ENCODE assay signal across 8 cellular contexts in the genomic region with DNA sequence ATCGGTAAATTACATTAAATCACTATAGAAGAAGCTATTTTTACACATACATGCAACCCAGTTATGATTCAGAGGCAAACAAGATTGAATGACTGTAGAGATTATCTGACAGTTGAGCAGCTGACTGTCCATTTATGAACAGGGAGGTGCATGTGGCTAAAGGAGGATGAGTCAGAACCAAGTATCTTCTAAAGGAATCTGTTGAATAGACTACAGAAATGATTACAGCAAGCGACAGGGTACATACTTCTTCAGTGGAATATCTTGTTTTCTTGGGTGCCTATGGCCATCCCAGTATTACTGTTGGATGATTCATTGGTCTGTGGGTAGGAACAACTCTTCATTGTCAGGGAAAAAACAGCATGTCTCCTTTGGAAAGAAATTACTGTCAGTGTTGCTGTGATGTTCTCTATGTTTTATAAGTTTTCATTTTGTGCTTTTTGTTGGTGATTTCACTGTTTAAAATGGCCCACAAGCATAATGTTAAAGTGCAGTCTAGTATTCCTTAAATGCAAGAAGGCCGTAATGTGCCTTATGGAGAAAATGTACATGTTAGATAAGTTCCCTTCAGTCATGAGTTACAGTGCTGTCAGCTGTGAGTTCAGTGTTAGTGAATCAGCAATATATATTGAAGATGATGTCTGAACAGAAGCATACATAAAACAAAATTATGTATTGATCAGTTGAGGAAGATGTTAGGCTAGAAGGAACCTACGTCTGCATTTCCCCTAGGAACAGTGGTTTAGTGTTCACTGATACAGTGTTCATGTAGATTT. TPM values are rescaled to one million over a fixed set of nuclear protein-coding genes. Genes with fewer than 3 reads are reported as not detected.
DNase-seq lines count a peak whose midpoint lies in the region; ATAC-seq and TF ChIP-seq lines count a peak whose summit lies in the region.

No MANE protein-coding gene starts in this region.

- no peak for TF ChIP-seq POLR2A in suprapubic skin (IDR thresholded peaks at IDR 0.05)

- peaks cover 11% of the 10 kb centered on the region for H3K4me1 ChIP-seq in suprapubic skin

- no peaks in the 10 kb centered on the region for H3K9me3 ChIP-seq in suprapubic skin

- peak; percentile 30 for DNase-seq in stimulated activated CD4-positive, alpha-beta T cell treated with anti-CD3 and anti-CD28 coated beads, Interleukin-15, amount 100 ng/mL, for 24 hours
- no peak for DNase-seq in stimulated activated CD4-positive, alpha-beta T cell treated with anti-CD3 and anti-CD28 coated beads, Interleukin-4, amount 100 ng/mL, for 1 hour
- DNase-seq in RKO (ENCODE audit: low spot score) (peak; percentile 90), suprapubic skin (ENCODE audit: low spot score in 2 of 2) (no peak), posterior cingulate gyrus (no peak), NCI-H1930 (lab: John Stamatoyannopoulos, UW) (no peak)
- no peak for DNase-seq in activated CD8-positive, alpha-beta memory T cell treated with anti-CD3 and anti-CD28 coated beads, Interleukin-2, amount 50 U/mL, for 48 hours

- no peak for TF ChIP-seq CTCF in suprapubic skin (IDR thresholded peaks at IDR 0.05)

- H3K27me3 ChIP-seq in suprapubic skin, result no peaks in the 10 kb centered on the region

- H3K27ac ChIP-seq in suprapubic skin, result peak overlapping the region; percentile 56

- peak; percentile 99 for ATAC-seq in esophagus mucosa

- TF ChIP-seq EP300 in suprapubic skin (IDR thresholded peaks at IDR 0.05), result no peak

- WGBS in suprapubic skin, result 70% methylated on average over 4 of the region's 4 CpGs

- intact Hi-C loops in posterior cingulate gyrus (cut with DNase I), result no loop called here

- peaks cover 8% of the 10 kb centered on the region for H3K36me3 ChIP-seq in suprapubic skin

- no peak overlapping the region for H3K4me3 ChIP-seq in suprapubic skin

RNA-seq across cellular contexts. Expression of a gene that starts 27.0 kb away (rescaled TPM):
- total RNA-seq in esophagus mucosa (40.4 TPM), suprapubic skin (10 to 100 TPM; 28.2 to 68.3 (median 46.6) TPM)

RNA-seq across cellular contexts. Expression of a gene that starts 53.8 kb away (rescaled TPM):
- total RNA-seq in esophagus mucosa (12.1 TPM), suprapubic skin (10 to 100 TPM; 44.0 to 60.9 (median 53.1) TPM)

Comparison
In these comparisons a context has a peak if more than half of its experiments do, and no peak if none do; other contexts are left out.
1. DNase-seq: peak in stimulated activated CD4-positive, alpha-beta T cell treated with anti-CD3 and anti-CD28 coated beads, Interleukin-15, amount 100 ng/mL, for 24 hours (single experiment) and RKO (single experiment); none in stimulated activated CD4-positive, alpha-beta T cell treated with anti-CD3 and anti-CD28 coated beads, Interleukin-4, amount 100 ng/mL, for 1 hour (single experiment), suprapubic skin (0 of 2), posterior cingulate gyrus (0 of 10), activated CD8-positive, alpha-beta memory T cell treated with anti-CD3 and anti-CD28 coated beads, Interleukin-2, amount 50 U/mL, for 48 hours (single experiment) and NCI-H1930 (0 of 2).